Comparison of ENCODE assay signal across 13 cellular contexts in genomic region chr3:120274739-120275167, GRCh38. TPM values are rescaled to one million over a fixed set of nuclear protein-coding genes. Genes with fewer than 3 reads are reported as not detected.
DNase-seq lines count a peak whose midpoint lies in the region; ATAC-seq and TF ChIP-seq lines count a peak whose summit lies in the region.
"Had no signal": no experiment of that assay in that cellular context is flagged by ENCODE, and none has a peak within 500 bp of the region (broad histone marks: within the 10 kb centered on the region; RNA-seq: fewer than 3 reads in every experiment).

No MANE protein-coding gene starts in this region.

- peaks cover 56% of the 10 kb centered on the region for H3K4me1 Mint-ChIP-seq in brain
- no peaks in the 10 kb centered on the region for H3K4me1 Mint-ChIP-seq in activated naive CD8-positive, alpha-beta T cell treated with anti-CD3 and anti-CD28 coated beads for 36 hours
- H3K4me1 Mint-ChIP-seq: activated CD4-positive, alpha-beta T cell treated with anti-CD3 and anti-CD28 coated beads for 36 hours; nephron progenitor cell had no signal

- peak overlapping the region in 3 of 5 experiments; percentile 64 to 91 (median 82) for H3K27ac Mint-ChIP-seq in brain
- no peak overlapping the region for H3K27ac Mint-ChIP-seq in activated naive CD8-positive, alpha-beta T cell treated with anti-CD3 and anti-CD28 coated beads for 36 hours
- H3K27ac Mint-ChIP-seq: activated CD4-positive, alpha-beta T cell treated with anti-CD3 and anti-CD28 coated beads for 36 hours; nephron progenitor cell had no signal

- no peaks in the 10 kb centered on the region for H3K36me3 Mint-ChIP-seq in brain
- no peaks in the 10 kb centered on the region for H3K36me3 Mint-ChIP-seq in activated naive CD8-positive, alpha-beta T cell treated with anti-CD3 and anti-CD28 coated beads for 36 hours

- no peak overlapping the region for H3K4me3 Mint-ChIP-seq in brain
- no peak overlapping the region for H3K4me3 Mint-ChIP-seq in activated naive CD8-positive, alpha-beta T cell treated with anti-CD3 and anti-CD28 coated beads for 36 hours
- H3K4me3 Mint-ChIP-seq: activated CD4-positive, alpha-beta T cell treated with anti-CD3 and anti-CD28 coated beads for 36 hours; nephron progenitor cell had no signal

- peak; percentile 58 for DNase-seq in DMS79 treated with DMSO at 0.1 percent for 48 hours (lab: John Stamatoyannopoulos, UW)
- DNase-seq in NCI-H2196 (lab: John Stamatoyannopoulos, UW; ENCODE audit: unreplicated experiment): peak; percentile 80
- peak; percentile 39 for DNase-seq in medulla oblongata (ENCODE audit: extremely low spot score)
- no peak for DNase-seq in activated naive CD8-positive, alpha-beta T cell treated with anti-CD3 and anti-CD28 coated beads for 36 hours
- no peak for DNase-seq in stimulated activated naive CD8-positive, alpha-beta T cell treated with anti-CD3 and anti-CD28 coated beads, Interleukin-15, Interleukin-2, amounts not matched to agents 100 U/mL and 50 U/mL, for 24 hours
- DNase-seq: activated CD4-positive, alpha-beta T cell treated with anti-CD3 and anti-CD28 coated beads for 36 hours; central memory CD4-positive, alpha-beta T cell; islet precursor cell; nephron progenitor cell had no signal

- peaks cover 0 to 6% (median 0%) of the 10 kb centered on the region in 5 experiments for H3K9me3 Mint-ChIP-seq in brain
- no peaks in the 10 kb centered on the region for H3K9me3 Mint-ChIP-seq in activated naive CD8-positive, alpha-beta T cell treated with anti-CD3 and anti-CD28 coated beads for 36 hours

- TF ChIP-seq CTCF in brain (conservative IDR thresholded peaks at IDR 0.05): no peak

- no peak for ATAC-seq in stimulated activated naive CD8-positive, alpha-beta T cell treated with anti-CD3 and anti-CD28 coated beads, Interleukin-15, Interleukin-2, amounts not matched to agents 100 U/mL and 50 U/mL, for 24 hours
- ATAC-seq in HG02852 (IDR thresholded peaks at IDR 0.05; ENCODE audit: unreplicated experiment) (no peak), HG03457 (IDR thresholded peaks at IDR 0.05; ENCODE audit: unreplicated experiment) (no peak)
- ATAC-seq: activated CD4-positive, alpha-beta T cell treated with anti-CD3 and anti-CD28 coated beads for 36 hours had no signal

- no peaks in the 10 kb centered on the region for H3K27me3 Mint-ChIP-seq in brain
- peaks cover 33% of the 10 kb centered on the region for H3K27me3 Mint-ChIP-seq in activated naive CD8-positive, alpha-beta T cell treated with anti-CD3 and anti-CD28 coated beads for 36 hours

RNA-seq across cellular contexts. Expression of gene GPR156, which starts 10.3 kb away (rescaled TPM):
- not detected for polyA plus RNA-seq in brain (ENCODE audit: insufficient read depth, low read depth, low replicate concordance)
- under 1 TPM in 1 of 2 experiments, not detected in 1; 0.10 TPM for total RNA-seq in activated naive CD8-positive, alpha-beta T cell treated with anti-CD3 and anti-CD28 coated beads for 36 hours
- total RNA-seq: vagina had no signal

Comparison
In these comparisons a context has a peak if more than half of its experiments do, and no peak if none do; other contexts are left out.
1. DNase-seq: peak in DMS79 treated with DMSO at 0.1 percent for 48 hours (single experiment), NCI-H2196 (single experiment) and medulla oblongata (single experiment); none in activated naive CD8-positive, alpha-beta T cell treated with anti-CD3 and anti-CD28 coated beads for 36 hours (single experiment) and stimulated activated naive CD8-positive, alpha-beta T cell treated with anti-CD3 and anti-CD28 coated beads, Interleukin-15, Interleukin-2, amounts not matched to agents 100 U/mL and 50 U/mL, for 24 hours (single experiment).